Comparison of ENCODE assay signal across 16 cellular contexts in genomic region chr14:24463017-24463805, GRCh38. TPM values are rescaled to one million over a fixed set of nuclear protein-coding genes. Genes with fewer than 3 reads are reported as not detected.
"Had no signal": no experiment of that assay in that cellular context is flagged by ENCODE, and none has a peak within 500 bp of the region (broad histone marks: within the 10 kb centered on the region; RNA-seq: fewer than 3 reads in every experiment).

No MANE protein-coding gene starts in this region.

- H3K4me2 ChIP-seq: hepatocyte had no signal

- H3K9me3 ChIP-seq: ovary had no signal

- H3K36me3 ChIP-seq: cardiac muscle cell, ovary had no signal

- H2AFZ ChIP-seq: hepatocyte had no signal

- H3K79me2 ChIP-seq: hepatocyte had no signal

- H3K4me3 ChIP-seq: cardiac muscle cell, hepatocyte, ovary had no signal

- DNase-seq: activated CD4-positive, alpha-beta T cell treated with anti-CD3 and anti-CD28 coated beads for 48 hours; activated CD8-positive, alpha-beta memory T cell treated with anti-CD3 and anti-CD28 coated beads, Interleukin-2, amount 50 U/mL, for 4 hours; activated CD8-positive, alpha-beta T cell treated with anti-CD3 and anti-CD28 coated beads, Interleukin-2, amount 10 ng/mL, durations not matched to agents 7 days and 5 days; activated gamma-delta T cell treated with Interleukin-2 at 50 U/mL for 16 hours; naive B cell; ovary had no signal

- H3K27ac ChIP-seq: cardiac muscle cell, hepatocyte, ovary had no signal

- ATAC-seq: activated CD8-positive, alpha-beta T cell treated with anti-CD3 and anti-CD28 coated beads, Interleukin-2, amount 10 ng/mL, durations not matched to agents 7 days and 5 days; left lobe of liver; sciatic nerve; WTC11 had no signal

- H3K27me3 ChIP-seq: cardiac muscle cell, hepatocyte, ovary had no signal

RNA-seq across cellular contexts. Expression of gene CMA1, which starts 44.9 kb away (rescaled TPM):
- total RNA-seq: cardiac muscle cell; glomerular endothelial cell; hepatocyte; left lobe of liver; lung microvascular endothelial cell; mononuclear cell; pulmonary artery endothelial cell; T-helper 2 cell treated with Interferon-gamma antibody and Interleukin-4, amounts not matched to agents 100 ng/mL and 5 ng/mL, for 36 hours; WTC11 had no signal
